Comparison of ENCODE assay signal across 1 cellular context in the genomic region with DNA sequence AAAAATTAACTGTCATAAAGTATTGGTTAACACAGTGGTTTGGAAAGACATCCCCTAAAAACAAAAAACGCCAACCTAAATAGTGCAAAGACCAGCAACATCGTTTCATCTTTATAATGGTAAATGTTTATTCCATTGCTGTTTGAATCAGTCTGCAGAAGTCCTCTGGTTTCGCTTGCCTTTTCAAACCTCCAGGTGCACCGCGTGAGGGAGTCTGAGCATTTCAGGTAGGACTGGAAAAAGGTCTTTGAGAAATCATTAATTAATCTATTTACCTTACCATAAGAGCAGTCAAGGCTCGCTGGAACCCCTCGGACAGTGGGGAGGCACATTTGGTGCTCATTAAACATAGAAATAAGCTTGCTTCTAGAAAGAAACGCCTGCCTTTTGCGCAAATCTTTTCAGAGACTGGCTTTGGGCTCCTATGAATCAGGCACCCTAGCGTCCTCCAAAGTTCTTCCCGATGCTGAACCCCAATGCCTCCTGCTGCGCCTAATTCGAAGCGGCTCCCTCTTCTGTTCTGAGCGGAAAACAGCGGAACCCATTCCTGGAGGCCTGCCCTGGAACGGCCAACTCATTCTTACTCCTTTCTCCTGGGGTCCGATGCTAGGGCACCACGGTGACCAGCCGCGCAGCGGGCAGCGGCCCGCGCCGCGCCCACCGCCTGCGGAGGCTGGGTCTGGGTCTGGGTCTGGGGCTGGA.
TF ChIP-seq lines count a peak whose summit lies in the region.

No MANE protein-coding gene starts in this region.

TF ChIP-seq in SK-N-SH, 30 proteins besides CTCF, POLR2A, EP300 and RAD21 (continued from another document):
- TF ChIP-seq, protein P1, sequence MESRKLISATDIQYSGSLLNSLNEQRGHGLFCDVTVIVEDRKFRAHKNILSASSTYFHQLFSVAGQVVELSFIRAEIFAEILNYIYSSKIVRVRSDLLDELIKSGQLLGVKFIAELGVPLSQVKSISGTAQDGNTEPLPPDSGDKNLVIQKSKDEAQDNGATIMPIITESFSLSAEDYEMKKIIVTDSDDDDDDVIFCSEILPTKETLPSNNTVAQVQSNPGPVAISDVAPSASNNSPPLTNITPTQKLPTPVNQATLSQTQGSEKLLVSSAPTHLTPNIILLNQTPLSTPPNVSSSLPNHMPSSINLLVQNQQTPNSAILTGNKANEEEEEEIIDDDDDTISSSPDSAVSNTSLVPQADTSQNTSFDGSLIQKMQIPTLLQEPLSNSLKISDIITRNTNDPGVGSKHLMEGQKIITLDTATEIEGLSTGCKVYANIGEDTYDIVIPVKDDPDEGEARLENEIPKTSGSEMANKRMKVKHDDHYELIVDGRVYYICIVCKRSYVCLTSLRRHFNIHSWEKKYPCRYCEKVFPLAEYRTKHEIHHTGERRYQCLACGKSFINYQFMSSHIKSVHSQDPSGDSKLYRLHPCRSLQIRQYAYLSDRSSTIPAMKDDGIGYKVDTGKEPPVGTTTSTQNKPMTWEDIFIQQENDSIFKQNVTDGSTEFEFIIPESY (IDR thresholded peaks at IDR 0.05; ENCODE audit: borderline replicate concordance, low read depth) = no peak
- TF ChIP-seq SMC3 (IDR thresholded peaks at IDR 0.05; ENCODE audit: low read depth, low read length) = no peak
- no peak for TF ChIP-seq NFIC (IDR thresholded peaks at IDR 0.05; ENCODE audit: borderline replicate concordance)
